Comparison of ENCODE assay signal across 1 cellular context in genomic region chr4:121675715-121676114, GRCh38.
TF ChIP-seq lines count a peak whose summit lies in the region.

No MANE protein-coding gene starts in this region.

TF ChIP-seq in SK-N-SH, 30 proteins besides CTCF, POLR2A, EP300 and RAD21 (continued from another document):
- TF ChIP-seq USF2 (IDR thresholded peaks at IDR 0.05; ENCODE audit: borderline replicate concordance, low read depth, low read length) (no peak), NRF1 (IDR thresholded peaks at IDR 0.05; ENCODE audit: low read depth, low read length) (no peak), GATA2 (CRISPR knock-in tag; IDR thresholded peaks at IDR 0.05) (no peak), EZH2phosphoT487 (IDR thresholded peaks at IDR 0.05; ENCODE audit: borderline replicate concordance, low read depth) (no peak), POLR2AphosphoS5 (IDR thresholded peaks at IDR 0.05; ENCODE audit: low read depth, low read length) (no peak), GABPA (IDR thresholded peaks at IDR 0.05; ENCODE audit: low read depth) (no peak)
TF ChIP-seq in SK-N-SH: peak in this region for 0.
